ENCODE assay signal across 8 cellular contexts in genomic region chr10:100986952-100987684, GRCh38. TPM values are rescaled to one million over a fixed set of nuclear protein-coding genes. Genes with fewer than 3 reads are reported as not detected.
DNase-seq lines count a peak whose midpoint lies in the region; ATAC-seq and TF ChIP-seq lines count a peak whose summit lies in the region.

Gene MRPL43 (minus strand): TSS chr10:100987497. CDS start chr10:100987443, 54 bp downstream.
Gene TWNK (plus strand): TSS chr10:100987543. CDS start chr10:100988211, 668 bp downstream.

- TF ChIP-seq EP300 in Ishikawa (IDR thresholded peaks at IDR 0.05; ENCODE audit: borderline replicate concordance), result peak; percentile 26; the same call in 1 of the 2 replicates

- no peak for TF ChIP-seq RAD21 in Ishikawa (IDR thresholded peaks at IDR 0.05; ENCODE audit: low read depth)

- DNase-seq in DMS153 treated with DMSO at 0.1 percent for 48 hours (lab: John Stamatoyannopoulos, UW; ENCODE audit: unreplicated experiment) (peak; percentile 42), RPMI8226 (peak; percentile 85), fibroblast of mammary gland (ENCODE audit: low read depth) (peak; percentile 67)
- peak; percentile 73 to 93 (median 83) for DNase-seq in naive thymus-derived CD8-positive, alpha-beta T cell
- DNase-seq in stimulated activated naive B cell treated with anti-CD40 and anti-IgM and Interleukin-4, amounts not matched to agents 10 μg/mL and 1 μg/mL and 100 μg/mL, for 72 hours, result peak; percentile 78

- H3K4me1 Mint-ChIP-seq in activated T-helper 17 cell treated with anti-CD3 and anti-CD28 coated beads, Interleukin-2, amount 50 U/mL, for 72 hours, result peaks cover 26% of the 10 kb centered on the region
- peaks cover 21 to 56% (median 44%) of the 10 kb centered on the region in 4 donors for H3K4me1 Mint-ChIP-seq in naive thymus-derived CD8-positive, alpha-beta T cell
- H3K4me1 Mint-ChIP-seq in stimulated activated naive B cell treated with anti-CD40 and anti-IgM and Interleukin-4, amounts not matched to agents 10 μg/mL and 1 μg/mL and 100 μg/mL, for 72 hours, result peaks cover 25 to 53% of the 10 kb centered on the region in 2 donors

- ATAC-seq in GM21526 (IDR thresholded peaks at IDR 0.05; ENCODE audit: low FRiP score, unreplicated experiment), result peak; percentile 71
- peak; percentile 99 for ATAC-seq in activated T-helper 17 cell treated with anti-CD3 and anti-CD28 coated beads, Interleukin-2, amount 50 U/mL, for 72 hours (replicated peaks)
- ATAC-seq in naive thymus-derived CD8-positive, alpha-beta T cell, result peak; percentile 96 to 97
- peak; percentile 97 for ATAC-seq in stimulated activated naive B cell treated with anti-CD40 and anti-IgM and Interleukin-4, amounts not matched to agents 10 μg/mL and 1 μg/mL and 100 μg/mL, for 72 hours (replicated peaks)

- H3K27me3 Mint-ChIP-seq in activated T-helper 17 cell treated with anti-CD3 and anti-CD28 coated beads, Interleukin-2, amount 50 U/mL, for 72 hours, result no peaks in the 10 kb centered on the region
- no peaks in the 10 kb centered on the region for H3K27me3 Mint-ChIP-seq in naive thymus-derived CD8-positive, alpha-beta T cell
- H3K27me3 Mint-ChIP-seq in stimulated activated naive B cell treated with anti-CD40 and anti-IgM and Interleukin-4, amounts not matched to agents 10 μg/mL and 1 μg/mL and 100 μg/mL, for 72 hours, result no peaks in the 10 kb centered on the region

- H3K27ac Mint-ChIP-seq in activated T-helper 17 cell treated with anti-CD3 and anti-CD28 coated beads, Interleukin-2, amount 50 U/mL, for 72 hours, result peak within 1 kb of the TSS; percentile 95
- H3K27ac Mint-ChIP-seq in naive thymus-derived CD8-positive, alpha-beta T cell, result peak within 1 kb of the TSS; percentile 85 to 97 (median 95)
- peak within 1 kb of the TSS; percentile 94 for H3K27ac Mint-ChIP-seq in stimulated activated naive B cell treated with anti-CD40 and anti-IgM and Interleukin-4, amounts not matched to agents 10 μg/mL and 1 μg/mL and 100 μg/mL, for 72 hours

- POLR2A ChIA-PET in naive thymus-derived CD8-positive, alpha-beta T cell (lab: Charles Lee), result interaction anchor here (0.7 to 6.7 kb wide), 5 partner anchors 10 to 74 kb away, joined by 3 to 82 read pairs (median 3); partner anchors contain the start of genes LZTS2, PDZD7 and SFXN3

- no peaks in the 10 kb centered on the region for H3K9me3 Mint-ChIP-seq in activated T-helper 17 cell treated with anti-CD3 and anti-CD28 coated beads, Interleukin-2, amount 50 U/mL, for 72 hours
- H3K9me3 Mint-ChIP-seq in naive thymus-derived CD8-positive, alpha-beta T cell, result no peaks in the 10 kb centered on the region
- H3K9me3 Mint-ChIP-seq in stimulated activated naive B cell treated with anti-CD40 and anti-IgM and Interleukin-4, amounts not matched to agents 10 μg/mL and 1 μg/mL and 100 μg/mL, for 72 hours, result no peaks in the 10 kb centered on the region

- H3K36me3 Mint-ChIP-seq in activated T-helper 17 cell treated with anti-CD3 and anti-CD28 coated beads, Interleukin-2, amount 50 U/mL, for 72 hours (ENCODE audit: low read depth), result peaks cover 46% of the 10 kb centered on the region
- H3K36me3 Mint-ChIP-seq in naive thymus-derived CD8-positive, alpha-beta T cell, result peaks cover 5 to 44% (median 19%) of the 10 kb centered on the region in 3 donors
- peaks cover 39 to 54% of the 10 kb centered on the region in 2 donors for H3K36me3 Mint-ChIP-seq in stimulated activated naive B cell treated with anti-CD40 and anti-IgM and Interleukin-4, amounts not matched to agents 10 μg/mL and 1 μg/mL and 100 μg/mL, for 72 hours

- peak within 1 kb of the TSS; percentile 100 for H3K4me3 Mint-ChIP-seq in activated T-helper 17 cell treated with anti-CD3 and anti-CD28 coated beads, Interleukin-2, amount 50 U/mL, for 72 hours
- peak within 1 kb of the TSS; percentile 95 to 100 (median 97) for H3K4me3 Mint-ChIP-seq in naive thymus-derived CD8-positive, alpha-beta T cell
- peak within 1 kb of the TSS; percentile 93 to 96 for H3K4me3 Mint-ChIP-seq in stimulated activated naive B cell treated with anti-CD40 and anti-IgM and Interleukin-4, amounts not matched to agents 10 μg/mL and 1 μg/mL and 100 μg/mL, for 72 hours

- H3K4me3 ChIP-seq in fibroblast of mammary gland (ENCODE audit: control insufficient read depth, low read depth, low read length), result peak within 1 kb of the TSS; percentile 94

- no peak for TF ChIP-seq CTCF in fibroblast of mammary gland (conservative IDR thresholded peaks at IDR 0.05; ENCODE audit: control insufficient read depth, insufficient read depth, low read depth, low read length)

TF ChIP-seq in Ishikawa, 13 proteins besides CTCF, POLR2A, EP300 and RAD21:
- TF ChIP-seq YY1 (IDR thresholded peaks at IDR 0.05; ENCODE audit: low read depth) (0 out of 2 replicates have a peak, but pooled peaks have one; percentile 59), TCF12 (IDR thresholded peaks at IDR 0.05; ENCODE audit: low read depth) (peak; percentile 88), EGR1 (IDR thresholded peaks at IDR 0.05) (peak; percentile 49; the same call in 1 of the 2 replicates), REST (IDR thresholded peaks at IDR 0.05; ENCODE audit: low read depth) (no peak), MAX (IDR thresholded peaks at IDR 0.05) (peak; percentile 100), CREB1 (IDR thresholded peaks at IDR 0.05; ENCODE audit: low read depth) (0 out of 2 replicates have a peak, but pooled peaks have one; percentile 7), ZBTB7A (IDR thresholded peaks at IDR 0.05; ENCODE audit: low read depth) (peak; percentile 96), TAF1 (IDR thresholded peaks at IDR 0.05; ENCODE audit: low read depth) (peak; percentile 94), FOXM1 (IDR thresholded peaks at IDR 0.05; ENCODE audit: borderline replicate concordance, low read depth) (peak; percentile 30; the same call in 1 of the 2 replicates)
- TF ChIP-seq, protein P1, sequence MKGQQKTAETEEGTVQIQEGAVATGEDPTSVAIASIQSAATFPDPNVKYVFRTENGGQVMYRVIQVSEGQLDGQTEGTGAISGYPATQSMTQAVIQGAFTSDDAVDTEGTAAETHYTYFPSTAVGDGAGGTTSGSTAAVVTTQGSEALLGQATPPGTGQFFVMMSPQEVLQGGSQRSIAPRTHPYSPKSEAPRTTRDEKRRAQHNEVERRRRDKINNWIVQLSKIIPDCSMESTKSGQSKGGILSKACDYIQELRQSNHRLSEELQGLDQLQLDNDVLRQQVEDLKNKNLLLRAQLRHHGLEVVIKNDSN (IDR thresholded peaks at IDR 0.05), result no peak
TF ChIP-seq in Ishikawa: peak in this region for 8.

RNA-seq across cellular contexts. Expression of gene MRPL43, which starts in this region (rescaled TPM):
- 10 to 100 TPM; 50.1 to 58.7 TPM for total RNA-seq in activated T-helper 17 cell treated with anti-CD3 and anti-CD28 coated beads, Interleukin-2, amount 50 U/mL, for 72 hours
- total RNA-seq in naive thymus-derived CD8-positive, alpha-beta T cell, result 10 to 100 TPM; 64.9 to 66.6 TPM
- polyA plus RNA-seq in naive thymus-derived CD8-positive, alpha-beta T cell, result 100 to 1,000 TPM; 117 to 136 (median 123) TPM

RNA-seq across cellular contexts. Expression of gene TWNK, which starts in this region (rescaled TPM):
- total RNA-seq in activated T-helper 17 cell treated with anti-CD3 and anti-CD28 coated beads, Interleukin-2, amount 50 U/mL, for 72 hours, result 10 to 100 TPM; 12.0 to 24.9 TPM
- 10 to 100 TPM; 17.0 to 18.2 TPM for total RNA-seq in naive thymus-derived CD8-positive, alpha-beta T cell
- 10 to 100 TPM in 1 of 3 donors, 1 to 10 TPM in 2; 5.3 to 18.2 (median 9.7) TPM for polyA plus RNA-seq in naive thymus-derived CD8-positive, alpha-beta T cell

Comparison
In these comparisons a context has a peak if more than half of its experiments do, and no peak if none do; other contexts are left out.
1. Peak in every context shown above with its lines: DNase-seq, ATAC-seq and H3K4me3 ChIP-seq.